8 cellular contexts compared by ENCODE assay signal in the genomic region with DNA sequence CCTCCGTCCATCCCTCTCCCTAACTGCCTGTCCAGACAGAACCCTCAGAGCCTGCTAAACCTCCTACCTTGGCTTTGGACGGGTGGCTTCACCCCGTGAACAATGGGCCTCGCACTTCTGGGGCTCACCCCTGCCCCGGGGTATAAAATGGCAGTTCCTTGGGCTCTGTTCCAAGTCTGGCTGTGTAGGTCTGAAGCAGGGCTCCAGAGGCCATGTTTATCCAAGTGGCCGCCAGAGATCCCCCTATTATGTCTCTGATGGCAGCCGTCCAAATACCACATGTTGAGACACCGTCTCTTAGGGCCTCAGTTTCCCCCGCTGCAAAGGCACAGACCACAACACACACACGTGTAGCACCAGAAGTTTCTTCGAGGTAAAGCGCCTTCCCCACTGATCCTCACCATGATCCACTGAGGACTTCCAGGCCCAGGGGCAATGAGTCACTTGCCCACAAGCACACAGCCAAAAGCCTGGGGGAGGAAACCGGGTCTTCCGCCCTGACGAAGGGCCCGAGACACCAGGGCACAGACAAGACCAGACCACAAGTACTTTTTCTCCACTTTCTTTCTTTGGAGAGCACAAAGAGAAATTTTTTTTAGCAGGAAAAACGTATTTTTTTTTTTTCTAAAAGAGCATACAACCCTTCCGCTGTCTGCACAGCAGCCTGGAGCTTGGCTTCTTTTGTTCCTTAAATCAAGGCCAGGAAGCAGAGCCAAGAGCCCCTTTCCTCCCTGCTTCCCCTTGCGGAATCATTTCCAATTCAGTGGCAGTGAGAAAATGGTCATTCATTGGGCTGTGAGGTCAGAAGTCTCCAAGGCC. TPM values are rescaled to one million over a fixed set of nuclear protein-coding genes. Genes with fewer than 3 reads are reported as not detected.
A peak's percentile ranks its signal among the peaks of the same experiment; 100 is the strongest.
DNase-seq lines count a peak whose midpoint lies in the region; ATAC-seq, FAIRE-seq and TF ChIP-seq lines count a peak whose summit lies in the region.

No MANE protein-coding gene starts in this region.

- peak; percentile 12 for DNase-seq in activated naive CD4-positive, alpha-beta T cell treated with Interleukin-2 at 50 U/mL for 16 hours
- DNase-seq in activated naive CD4-positive, alpha-beta T cell (lab: John Stamatoyannopoulos, UW), result no peak
- DNase-seq in activated naive CD8-positive, alpha-beta T cell treated with anti-CD3 and anti-CD28 coated beads for 36 hours, result peak; percentile 40
- DNase-seq in kidney (peak; percentile 79), urothelium cell line (ENCODE audit: low spot score) (peak; percentile 89), RPMI8226 (no peak)
- no peak for DNase-seq in activated CD4-positive, CD25-positive, alpha-beta regulatory T cell (lab: John Stamatoyannopoulos, UW)

- peaks cover 7% of the 10 kb centered on the region for H3K27me3 Mint-ChIP-seq in activated naive CD8-positive, alpha-beta T cell treated with anti-CD3 and anti-CD28 coated beads for 36 hours

- ATAC-seq in HG02798 (IDR thresholded peaks at IDR 0.05; ENCODE audit: poor library complexity, unreplicated experiment), result no peak

- no peak overlapping the region for H3K27ac Mint-ChIP-seq in activated naive CD8-positive, alpha-beta T cell treated with anti-CD3 and anti-CD28 coated beads for 36 hours

- peak overlapping the region; percentile 71 to 78 for H3K27ac ChIP-seq in kidney (ENCODE audit: low read depth in 2 of 2, low read length in 2 of 2)

- no peak overlapping the region for H3K4me3 ChIP-seq in kidney (ENCODE audit: low read length in 2 of 2)

- H3K4me1 ChIP-seq in kidney (ENCODE audit: control insufficient read depth in 1 of 2, insufficient read depth in 1 of 2, low read depth in 1 of 2, low read length in 2 of 2), result peaks cover 28 to 34% of the 10 kb centered on the region in 2 donors

- H3K9ac ChIP-seq in kidney (ENCODE audit: low read length in 2 of 2), result peak overlapping the region in 1 of 2 donors; percentile 26

- H3K4me3 Mint-ChIP-seq in activated naive CD8-positive, alpha-beta T cell treated with anti-CD3 and anti-CD28 coated beads for 36 hours, result no peak overlapping the region

- no peak for TF ChIP-seq CTCF in kidney (IDR thresholded peaks at IDR 0.05; ENCODE audit: borderline replicate concordance, extremely low read depth, insufficient read depth)

- H3K4me1 Mint-ChIP-seq in activated naive CD8-positive, alpha-beta T cell treated with anti-CD3 and anti-CD28 coated beads for 36 hours, result peaks cover 6% of the 10 kb centered on the region

- FAIRE-seq in kidney (lab: Jason Lieb, UNC), result no peak
- no peak for FAIRE-seq in urothelium cell line (lab: Jason Lieb, UNC)

- H3K36me3 Mint-ChIP-seq in activated naive CD8-positive, alpha-beta T cell treated with anti-CD3 and anti-CD28 coated beads for 36 hours, result no peaks in the 10 kb centered on the region

- intact Hi-C loops in kidney (cut with DNase I), result no loop called here

- H3K9me3 Mint-ChIP-seq in activated naive CD8-positive, alpha-beta T cell treated with anti-CD3 and anti-CD28 coated beads for 36 hours, result no peaks in the 10 kb centered on the region

- H3K36me3 ChIP-seq in kidney (ENCODE audit: control insufficient read depth in 1 of 2, insufficient read depth in 2 of 2, low read length in 2 of 2), result no peaks in the 10 kb centered on the region

- no peaks in the 10 kb centered on the region for H3K9me3 ChIP-seq in kidney (ENCODE audit: control insufficient read depth in 1 of 2, low read length in 2 of 2)

RNA-seq across cellular contexts. Expression of a gene that starts 11.8 kb away (rescaled TPM):
- total RNA-seq in activated naive CD8-positive, alpha-beta T cell treated with anti-CD3 and anti-CD28 coated beads for 36 hours, result 1 to 10 TPM in 1 of 2 experiments, under 1 TPM in 1; 0.72 to 1.2 TPM
- 7.1 TPM for total RNA-seq in kidney
- polyA plus RNA-seq in kidney (ENCODE audit: insufficient read depth, low read depth, low replicate concordance), result 3.7 TPM

RNA-seq across cellular contexts. Expression of a gene that starts 47.1 kb away (rescaled TPM):
- 10 to 100 TPM; 55.1 to 58.4 TPM for total RNA-seq in activated naive CD8-positive, alpha-beta T cell treated with anti-CD3 and anti-CD28 coated beads for 36 hours
- total RNA-seq in kidney, result 21.3 TPM
- polyA plus RNA-seq in kidney (ENCODE audit: insufficient read depth, low read depth, low replicate concordance), result 40.1 TPM

RNA-seq across cellular contexts. Expression of a gene that starts 58.3 kb away (rescaled TPM):
- 10 to 100 TPM; 32.1 to 32.7 TPM for total RNA-seq in activated naive CD8-positive, alpha-beta T cell treated with anti-CD3 and anti-CD28 coated beads for 36 hours
- 72.4 TPM for total RNA-seq in kidney
- polyA plus RNA-seq in kidney (ENCODE audit: insufficient read depth, low read depth, low replicate concordance), result 25.7 TPM

Comparison
In these comparisons a context has a peak if more than half of its experiments do, and no peak if none do; other contexts are left out.
1. DNase-seq: peak in activated naive CD4-positive, alpha-beta T cell treated with Interleukin-2 at 50 U/mL for 16 hours (single experiment), activated naive CD8-positive, alpha-beta T cell treated with anti-CD3 and anti-CD28 coated beads for 36 hours (single experiment), kidney (single experiment) and urothelium cell line (single experiment); none in activated naive CD4-positive, alpha-beta T cell (0 of 4), activated CD4-positive, CD25-positive, alpha-beta regulatory T cell (0 of 4) and RPMI8226 (single experiment).